In genomic region chr3:187945374-187945773, GRCh38 we compare ENCODE assay signal across 14 cellular contexts.
DNase-seq lines count a peak whose midpoint lies in the region; ATAC-seq and TF ChIP-seq lines count a peak whose summit lies in the region.
"Had no signal": no experiment of that assay in that cellular context is flagged by ENCODE, and none has a peak within 500 bp of the region (broad histone marks: within the 10 kb centered on the region; RNA-seq: fewer than 3 reads in every experiment).

No MANE protein-coding gene starts in this region.

- H3K4me2 ChIP-seq in SK-N-SH (peak overlapping the region; percentile 5; the same call in 1 of the 2 replicates), DOHH2 (ENCODE audit: low read length) (peak overlapping the region; percentile 92), OCI-LY1 (ENCODE audit: low read length) (peak overlapping the region; percentile 91), mesenchymal stem cell (ENCODE audit: low read length, poor library complexity, severe bottlenecking) (no peak overlapping the region)
- H3K4me2 ChIP-seq: GM23338 had no signal

- H2AK5ac ChIP-seq in mesenchymal stem cell (ENCODE audit: low read length, severe bottlenecking): no peak overlapping the region

- H3K27me3 ChIP-seq in SK-N-SH (ENCODE audit: insufficient read depth) (no peaks in the 10 kb centered on the region), DOHH2 (ENCODE audit: control insufficient read depth, low read length) (no peaks in the 10 kb centered on the region), OCI-LY1 (ENCODE audit: insufficient read depth, low read length) (no peaks in the 10 kb centered on the region), mesenchymal stem cell (ENCODE audit: control insufficient read depth in 1 of 2, insufficient read depth in 1 of 2, low read length in 2 of 2) (no peaks in the 10 kb centered on the region)

- H4K20me1 ChIP-seq in SK-N-SH (ENCODE audit: insufficient read depth): no peaks in the 10 kb centered on the region
- no peaks in the 10 kb centered on the region for H4K20me1 ChIP-seq in DOHH2 (ENCODE audit: control insufficient read depth, insufficient read depth, low read depth, low read length)
- H4K20me1 ChIP-seq in OCI-LY1 (ENCODE audit: insufficient read depth, low read length): no peaks in the 10 kb centered on the region

- H4K91ac ChIP-seq in mesenchymal stem cell (ENCODE audit: low read length): no peak overlapping the region

- 34% methylated on average over 2 of the region's 2 CpGs for WGBS in SK-N-SH (ENCODE audit: low lambda C conversion rate)
- WGBS in mesenchymal stem cell: 80% methylated on average over 2 of the region's 2 CpGs

- H2AFZ ChIP-seq in SK-N-SH (ENCODE audit: low read depth) (peak overlapping the region; percentile 33; the same call in 1 of the 2 replicates), OCI-LY1 (ENCODE audit: low read length) (no peak overlapping the region), mesenchymal stem cell (ENCODE audit: low read depth, low read length) (no peak overlapping the region)

- no peaks in the 10 kb centered on the region for H3K9me2 ChIP-seq in SK-N-SH
- H3K9me2 ChIP-seq in DOHH2 (replicated peaks; ENCODE audit: control insufficient read depth, low read length): no peaks in the 10 kb centered on the region
- H3K9me2 ChIP-seq in OCI-LY1 (ENCODE audit: low read depth, low read length): no peaks in the 10 kb centered on the region

- no peaks in the 10 kb centered on the region for H3F3A ChIP-seq in SK-N-SH (replicated peaks; ENCODE audit: insufficient read depth)
- peaks cover 62% of the 10 kb centered on the region for H3F3A ChIP-seq in DOHH2 (ENCODE audit: control insufficient read depth, insufficient read depth)
- H3F3A ChIP-seq in OCI-LY1 (ENCODE audit: insufficient read depth, low read length): 0 out of 2 replicates have a peak, but pooled peaks cover 3% of the 10 kb centered on the region

- TF ChIP-seq RAD21 in SK-N-SH (IDR thresholded peaks at IDR 0.05; ENCODE audit: low read length): no peak

- H3K4ac ChIP-seq in mesenchymal stem cell (ENCODE audit: low read depth in 1 of 2, low read length in 2 of 2): no peak overlapping the region

- H2BK120ac ChIP-seq in mesenchymal stem cell (ENCODE audit: low read depth, low read length): no peak overlapping the region

- POLR2A ChIA-PET in SK-N-SH (lab: Yijun Ruan, JAX): no interaction called here

- H3K14ac ChIP-seq in mesenchymal stem cell (ENCODE audit: low read length in 2 of 2): peak overlapping the region in 1 of 2 experiments; percentile 31

- H3K79me1 ChIP-seq in mesenchymal stem cell (replicated peaks; ENCODE audit: low read length, poor library complexity, severe bottlenecking): no peaks in the 10 kb centered on the region

- H2BK15ac ChIP-seq in mesenchymal stem cell (ENCODE audit: low read depth, poor library complexity, severe bottlenecking): no peak overlapping the region

- DNase-seq in SK-N-SH: no peak
- no peak for DNase-seq in mesenchymal stem cell
- no peak for DNase-seq in effector CD4-positive, alpha-beta T cell
- no peak for DNase-seq in NCI-H526 treated with DMSO at 0.1 percent for 48 hours (lab: John Stamatoyannopoulos, UW)
- no peak for DNase-seq in stimulated activated CD4-positive, alpha-beta T cell treated with anti-CD3 and anti-CD28 coated beads, Interleukin-12 subunit alpha, Interleukin-12 subunit beta, amount 100 ng/mL, for 4 hours
- DNase-seq: AML-193; CD4-positive, alpha-beta memory T cell; EL; H9 had no signal

- H3K4me1 ChIP-seq in SK-N-SH (ENCODE audit: control insufficient read depth in 1 of 2, insufficient read depth in 2 of 2, low read depth in 1 of 2, low read length in 1 of 2) (0 out of 4 replicates have a peak, but pooled peaks cover 0 to 9% of the 10 kb centered on the region in 2 experiments), DOHH2 (ENCODE audit: control insufficient read depth, low read length) (peaks cover 99% of the 10 kb centered on the region), OCI-LY1 (ENCODE audit: insufficient read depth, low read length, severe bottlenecking) (peaks cover 100% of the 10 kb centered on the region), mesenchymal stem cell (ENCODE audit: control insufficient read depth, insufficient read depth, low read depth, low read length) (no peaks in the 10 kb centered on the region)

- no peaks in the 10 kb centered on the region for H3K79me2 ChIP-seq in SK-N-SH (ENCODE audit: insufficient read depth)
- H3K79me2 ChIP-seq in DOHH2 (ENCODE audit: control insufficient read depth, low read length): peaks cover 84% of the 10 kb centered on the region
- H3K79me2 ChIP-seq in OCI-LY1 (ENCODE audit: insufficient read depth, low read length): no peaks in the 10 kb centered on the region

- H3K9ac ChIP-seq in SK-N-SH: no peak overlapping the region
- peak overlapping the region; percentile 88 for H3K9ac ChIP-seq in OCI-LY1 (ENCODE audit: low read length)
- H3K9ac ChIP-seq in mesenchymal stem cell (ENCODE audit: low read length): no peak overlapping the region

- CTCF ChIA-PET in SK-N-SH (lab: Yijun Ruan, JAX): no interaction called here

- no peak overlapping the region for H4K8ac ChIP-seq in mesenchymal stem cell (ENCODE audit: low read length)

- H3K36me3 ChIP-seq in SK-N-SH (replicated peaks in 1 of 2; ENCODE audit: control insufficient read depth in 1 of 2, insufficient read depth in 2 of 2, low read length in 1 of 2) (no peaks in the 10 kb centered on the region), DOHH2 (ENCODE audit: control insufficient read depth, low read length) (peaks cover 68% of the 10 kb centered on the region), OCI-LY1 (ENCODE audit: insufficient read depth, low read length) (peaks cover 9% of the 10 kb centered on the region; the same call in 1 of the 2 replicates), mesenchymal stem cell (ENCODE audit: control insufficient read depth in 1 of 2, insufficient read depth in 2 of 2, low read depth in 1 of 2, low read length in 2 of 2) (no peaks in the 10 kb centered on the region)

- H3K18ac ChIP-seq in mesenchymal stem cell (ENCODE audit: low read depth in 1 of 2, low read length in 2 of 2): peak overlapping the region in 1 of 2 experiments; percentile 49

- H2BK5ac ChIP-seq in mesenchymal stem cell (ENCODE audit: low read depth, low read length, poor library complexity, severe bottlenecking): no peak overlapping the region

- no peak for ATAC-seq in SK-N-SH treated with all-trans-retinoic acid at 6 μM for 48 hours
- ATAC-seq: GM23338 had no signal

- H3K23ac ChIP-seq in mesenchymal stem cell (ENCODE audit: low read length in 2 of 2): peak overlapping the region in 1 of 2 experiments; percentile 80

- H3K4me3 ChIP-seq in SK-N-SH (ENCODE audit: low read depth in 2 of 2, low read length in 1 of 2) (no peak overlapping the region), DOHH2 (ENCODE audit: low read length) (peak overlapping the region; percentile 79), OCI-LY1 (ENCODE audit: low read depth, low read length, poor library complexity, severe bottlenecking) (peak overlapping the region; percentile 70), mesenchymal stem cell (ENCODE audit: insufficient read depth in 1 of 2, low read depth in 1 of 2, low read length in 2 of 2) (peak overlapping the region in 1 of 2 experiments; percentile 5)
- H3K4me3 ChIP-seq: GM23338 had no signal

- H3K27ac ChIP-seq in SK-N-SH (ENCODE audit: low read depth in 2 of 2, low read length in 1 of 2): 0 out of 4 replicates have a peak overlapping the region, but pooled peaks of 1 of the 2 experiments have one; percentile 3
- peak overlapping the region; percentile 99 for H3K27ac ChIP-seq in DOHH2 (ENCODE audit: low read depth, low read length)
- H3K27ac ChIP-seq in OCI-LY1 (ENCODE audit: low read depth, low read length, poor library complexity, severe bottlenecking): peak overlapping the region; percentile 97
- no peak overlapping the region for H3K27ac ChIP-seq in mesenchymal stem cell (ENCODE audit: low read length, poor library complexity, severe bottlenecking)
- H3K27ac ChIP-seq: 22Rv1 had no signal

- TF ChIP-seq EP300 in SK-N-SH (IDR thresholded peaks at IDR 0.05; ENCODE audit: borderline replicate concordance in 1 of 2, low read depth in 1 of 2, low read length in 1 of 2): no peak

- H2BK12ac ChIP-seq in mesenchymal stem cell (ENCODE audit: low read length in 2 of 2): peak overlapping the region; percentile 37 to 50

- no peaks in the 10 kb centered on the region for H3K9me3 ChIP-seq in SK-N-SH
- H3K9me3 ChIP-seq in DOHH2 (ENCODE audit: control insufficient read depth, insufficient read depth, low read length): no peaks in the 10 kb centered on the region
- H3K9me3 ChIP-seq in OCI-LY1 (ENCODE audit: low read length): no peaks in the 10 kb centered on the region
- H3K9me3 ChIP-seq in mesenchymal stem cell (ENCODE audit: control insufficient read depth, low read length): no peaks in the 10 kb centered on the region

- TF ChIP-seq CTCF in SK-N-SH (IDR thresholded peaks at IDR 0.05): no peak
- no peak for TF ChIP-seq CTCF in DOHH2 (IDR thresholded peaks at IDR 0.05; ENCODE audit: low read depth, low read length, poor library complexity, severe bottlenecking)
- no peak for TF ChIP-seq CTCF in OCI-LY1 (IDR thresholded peaks at IDR 0.05; ENCODE audit: low read length)

TF ChIP-seq in SK-N-SH, 30 proteins besides CTCF, POLR2A, EP300 and RAD21 (continues in another document):
- TF ChIP-seq TEAD4 (IDR thresholded peaks at IDR 0.05; ENCODE audit: borderline replicate concordance, insufficient read depth) (no peak), MXI1 (IDR thresholded peaks at IDR 0.05; ENCODE audit: low read depth, low read length) (no peak)
- TF ChIP-seq, protein P1, sequence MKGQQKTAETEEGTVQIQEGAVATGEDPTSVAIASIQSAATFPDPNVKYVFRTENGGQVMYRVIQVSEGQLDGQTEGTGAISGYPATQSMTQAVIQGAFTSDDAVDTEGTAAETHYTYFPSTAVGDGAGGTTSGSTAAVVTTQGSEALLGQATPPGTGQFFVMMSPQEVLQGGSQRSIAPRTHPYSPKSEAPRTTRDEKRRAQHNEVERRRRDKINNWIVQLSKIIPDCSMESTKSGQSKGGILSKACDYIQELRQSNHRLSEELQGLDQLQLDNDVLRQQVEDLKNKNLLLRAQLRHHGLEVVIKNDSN (IDR thresholded peaks at IDR 0.05; ENCODE audit: borderline replicate concordance, low read depth): no peak

TF ChIP-seq in SK-N-SH treated with all-trans-retinoic acid at 6 μM for 48 hours, 23 proteins besides CTCF, POLR2A, EP300 and RAD21 (continues in another document):
- no peak for TF ChIP-seq CREB5 (CRISPR knock-in tag; IDR thresholded peaks at IDR 0.05; ENCODE audit: low read depth)
- TF ChIP-seq GLIS3 (CRISPR knock-in tag; IDR thresholded peaks at IDR 0.05): no peak
- TF ChIP-seq ESRRG (CRISPR knock-in tag; IDR thresholded peaks at IDR 0.05): no peak

Comparison
In these comparisons a context has a peak if more than half of its experiments do, and no peak if none do; other contexts are left out.
1. H3K4me3 ChIP-seq: peak in DOHH2 (single experiment) and OCI-LY1 (single experiment); none in SK-N-SH (0 of 2).